ENCODE assay signal across 9 cellular contexts in the genomic region with DNA sequence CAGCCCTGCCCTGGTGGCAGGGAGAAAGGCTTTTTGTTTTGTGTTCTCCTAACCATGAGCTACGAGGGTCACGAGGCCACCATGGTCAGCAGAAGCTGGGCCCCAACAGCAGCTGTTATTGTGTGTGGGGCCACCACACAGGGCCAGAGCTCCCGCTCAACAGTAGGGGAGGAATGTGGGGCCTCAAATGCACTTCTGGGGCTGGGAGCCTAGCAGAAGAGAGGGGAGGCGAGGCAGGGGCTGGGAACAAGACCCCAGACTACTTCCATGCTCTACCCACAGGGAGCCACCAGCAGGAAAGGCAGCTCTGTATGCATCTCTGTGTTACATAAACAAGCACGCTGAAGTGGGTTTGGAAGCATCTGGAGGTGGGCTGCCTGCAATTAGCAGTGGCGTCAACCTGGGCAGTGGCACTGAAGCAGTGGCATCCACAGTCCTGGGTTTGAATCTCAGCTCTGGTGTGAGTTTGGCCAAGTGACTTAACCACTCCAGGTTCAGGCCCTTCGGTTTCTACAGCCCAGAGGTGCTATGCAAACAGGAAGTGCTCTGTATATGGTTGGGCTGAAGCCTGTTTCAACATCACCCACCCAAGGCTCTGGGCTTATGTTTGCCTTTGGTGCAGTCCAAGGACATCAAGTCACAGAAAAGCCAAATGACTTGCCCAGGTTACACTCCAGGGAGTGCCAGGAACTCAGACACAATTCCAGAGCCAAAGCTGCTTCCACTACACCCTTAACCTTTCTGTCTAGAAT. TPM values are rescaled to one million over a fixed set of nuclear protein-coding genes. Genes with fewer than 3 reads are reported as not detected.
A peak's percentile ranks its signal among the peaks of the same experiment; 100 is the strongest.
DNase-seq lines count a peak whose midpoint lies in the region; ATAC-seq lines count a peak whose summit lies in the region.
"Had no signal": no experiment of that assay in that cellular context is flagged by ENCODE, and none has a peak within 500 bp of the region (broad histone marks: within the 10 kb centered on the region; RNA-seq: fewer than 3 reads in every experiment).

No MANE protein-coding gene starts in this region.

- peak overlapping the region in 1 of 2 donors; percentile 48 for H3K9ac ChIP-seq in mucosa of rectum (ENCODE audit: low read depth in 1 of 2, low read length in 2 of 2)

- ATAC-seq in HG03045 (IDR thresholded peaks at IDR 0.05; ENCODE audit: unreplicated experiment), result no peak

- H3K36me3 ChIP-seq in mucosa of rectum (ENCODE audit: control insufficient read depth in 2 of 2, insufficient read depth in 2 of 2, low read length in 2 of 2), result peaks cover 0 to 3% of the 10 kb centered on the region in 2 donors

- H3K27me3 ChIP-seq in mucosa of rectum (ENCODE audit: control insufficient read depth in 2 of 2, insufficient read depth in 2 of 2, low read length in 2 of 2), result no peaks in the 10 kb centered on the region

- H3K4me3 ChIP-seq in mucosa of rectum (ENCODE audit: low read length in 2 of 2), result peak overlapping the region in 1 of 2 donors; percentile 37

- H3K9me3 ChIP-seq in mucosa of rectum (ENCODE audit: control insufficient read depth in 2 of 2, low read length in 2 of 2), result no peaks in the 10 kb centered on the region

- H3K27ac ChIP-seq in mucosa of rectum (ENCODE audit: low read depth in 2 of 2, low read length in 2 of 2), result peak overlapping the region; percentile 75 to 86

- peaks cover 32 to 47% of the 10 kb centered on the region in 2 donors for H3K4me1 ChIP-seq in mucosa of rectum (ENCODE audit: control insufficient read depth in 2 of 2, insufficient read depth in 2 of 2, low read length in 2 of 2)

- DNase-seq in AML-193 (lab: John Stamatoyannopoulos, UW) (peak; percentile 60 to 71), NCI-H2029 (lab: John Stamatoyannopoulos, UW) (peak; percentile 65), dermis blood vessel endothelial cell (peak; percentile 32), cerebellar nuclear complex (lab: John Stamatoyannopoulos, UW) (no peak), T1000 (lab: John Stamatoyannopoulos, UW) (no peak), NCI-H1105 (lab: John Stamatoyannopoulos, UW) (no peak)
- DNase-seq: NCI-H1930 had no signal

RNA-seq across cellular contexts. Expression of a gene that starts 16.2 kb away (rescaled TPM):
- total RNA-seq in dermis blood vessel endothelial cell, result 60.4 and 79.8 TPM in 2 replicates

RNA-seq across cellular contexts. Expression of a gene that starts 30.9 kb away (rescaled TPM):
- 1.4 and 2.5 TPM in 2 replicates for total RNA-seq in dermis blood vessel endothelial cell

RNA-seq across cellular contexts. Expression of a gene that starts 35.9 kb away (rescaled TPM):
- total RNA-seq in dermis blood vessel endothelial cell, result 7.5 and 17.4 TPM in 2 replicates

Comparison
In these comparisons a context has a peak if more than half of its experiments do, and no peak if none do; other contexts are left out.
1. DNase-seq: peak in AML-193 (2 of 2), NCI-H2029 (single experiment) and dermis blood vessel endothelial cell (single experiment); none in cerebellar nuclear complex (0 of 2), T1000 (single experiment) and NCI-H1105 (single experiment).